Comparison of ENCODE assay signal across 16 cellular contexts in the genomic region with DNA sequence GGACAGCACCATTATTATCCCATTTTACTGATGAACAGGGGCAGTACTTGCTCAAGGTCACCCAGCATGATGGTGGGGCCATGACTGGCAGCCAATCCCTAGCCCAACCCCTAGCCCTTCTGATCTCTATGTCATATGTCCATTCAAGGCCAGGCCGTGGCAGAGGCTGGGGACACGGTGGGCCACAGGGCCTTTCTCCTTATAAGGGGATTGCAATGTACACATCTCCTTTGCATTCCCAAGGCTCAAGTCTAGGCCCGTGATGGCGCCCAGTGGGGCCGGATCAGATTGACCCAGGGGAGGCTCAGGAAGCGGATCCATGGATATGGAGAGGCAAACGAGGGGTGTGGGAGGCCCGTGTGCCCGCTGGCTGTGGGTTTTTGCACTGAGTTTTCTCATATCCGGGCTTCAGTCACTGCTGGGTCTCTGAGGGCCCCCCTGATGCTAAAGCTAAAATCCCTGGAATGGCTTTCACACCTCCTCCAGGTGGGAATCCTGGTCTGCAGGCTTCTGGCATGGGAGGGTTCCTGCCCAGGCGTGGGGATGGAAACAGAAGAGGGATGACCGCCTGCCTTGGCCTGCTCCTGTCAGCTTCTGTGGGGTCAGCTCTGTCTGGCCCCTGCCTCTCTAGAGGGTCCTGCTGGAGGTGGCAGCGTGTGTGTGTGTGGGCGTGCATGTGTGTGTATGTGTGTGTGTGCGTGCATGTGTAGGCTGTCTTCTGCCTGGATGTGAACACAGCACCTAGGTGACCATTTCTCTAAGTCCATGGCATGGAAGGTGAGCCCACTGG. TPM values are rescaled to one million over a fixed set of nuclear protein-coding genes. Genes with fewer than 3 reads are reported as not detected.
"Had no signal": no experiment of that assay in that cellular context is flagged by ENCODE, and none has a peak within 500 bp of the region (broad histone marks: within the 10 kb centered on the region; RNA-seq: fewer than 3 reads in every experiment).

No MANE protein-coding gene starts in this region.

- H3K36me3 Mint-ChIP-seq: activated naive CD4-positive, alpha-beta T cell treated with anti-CD3 and anti-CD28 coated beads, Interleukin-2, amount 50 U/mL, for 72 hours; stimulated activated effector memory CD8-positive, alpha-beta T cell treated with anti-CD3 and anti-CD28 coated beads, Interleukin-12 subunit alpha, Interleukin-12 subunit beta, amount 100 ng/mL, for 72 hours had no signal

- H3K4me3 Mint-ChIP-seq: activated B cell treated with CpG ODN at 0.5 μM for 24 hours; nephron progenitor cell; stimulated activated effector memory CD8-positive, alpha-beta T cell treated with anti-CD3 and anti-CD28 coated beads, Interleukin-12 subunit alpha, Interleukin-12 subunit beta, amount 100 ng/mL, for 72 hours had no signal

- DNase-seq: activated B cell treated with CpG ODN at 0.5 μM for 24 hours; activated CD4-positive, alpha-beta T cell treated with anti-CD3 and anti-CD28 coated beads, Interleukin-2, amount 50 U/mL, for 1 hour; activated T-cell treated with anti-CD3 and anti-CD28 coated beads, Interleukin-2, amount 50 U/mL, for 1 hour; amniotic stem cell; hippocampal formation; nephron progenitor cell had no signal

- H3K36me3 ChIP-seq: breast epithelium, tibial artery, vagina had no signal

- H3K27me3 ChIP-seq: breast epithelium, tibial artery, vagina had no signal

- H3K4me3 ChIP-seq: smooth muscle cell, tibial artery, vagina had no signal

- H3K4me2 ChIP-seq: smooth muscle cell had no signal

- H3K9me3 Mint-ChIP-seq: activated B cell treated with CpG ODN at 0.5 μM for 24 hours; activated naive CD4-positive, alpha-beta T cell treated with anti-CD3 and anti-CD28 coated beads, Interleukin-2, amount 50 U/mL, for 72 hours; nephron progenitor cell; stimulated activated effector memory CD8-positive, alpha-beta T cell treated with anti-CD3 and anti-CD28 coated beads, Interleukin-12 subunit alpha, Interleukin-12 subunit beta, amount 100 ng/mL, for 72 hours had no signal

- H3K9me3 ChIP-seq: breast epithelium, tibial artery, vagina had no signal

- H3K27ac Mint-ChIP-seq: activated B cell treated with CpG ODN at 0.5 μM for 24 hours; activated naive CD4-positive, alpha-beta T cell treated with anti-CD3 and anti-CD28 coated beads, Interleukin-2, amount 50 U/mL, for 72 hours; stimulated activated effector memory CD8-positive, alpha-beta T cell treated with anti-CD3 and anti-CD28 coated beads, Interleukin-12 subunit alpha, Interleukin-12 subunit beta, amount 100 ng/mL, for 72 hours had no signal

RNA-seq across cellular contexts. Expression of gene MYOM3, which starts 2.1 kb away (rescaled TPM):
- total RNA-seq: activated B cell treated with CpG ODN at 0.5 μM for 24 hours; activated naive CD4-positive, alpha-beta T cell treated with anti-CD3 and anti-CD28 coated beads, Interleukin-2, amount 50 U/mL, for 72 hours; fibroblast of lung; frontal cortex; osteocyte had no signal
- polyA plus RNA-seq: fibroblast of lung had no signal

RNA-seq across cellular contexts. Expression of gene IL22RA1, which starts 33.1 kb away (rescaled TPM):
- total RNA-seq: activated naive CD4-positive, alpha-beta T cell treated with anti-CD3 and anti-CD28 coated beads, Interleukin-2, amount 50 U/mL, for 72 hours; chondrocyte; frontal cortex; osteocyte had no signal
- polyA plus RNA-seq: smooth muscle cell had no signal
